1 cellular context compared by ENCODE assay signal in the genomic region with DNA sequence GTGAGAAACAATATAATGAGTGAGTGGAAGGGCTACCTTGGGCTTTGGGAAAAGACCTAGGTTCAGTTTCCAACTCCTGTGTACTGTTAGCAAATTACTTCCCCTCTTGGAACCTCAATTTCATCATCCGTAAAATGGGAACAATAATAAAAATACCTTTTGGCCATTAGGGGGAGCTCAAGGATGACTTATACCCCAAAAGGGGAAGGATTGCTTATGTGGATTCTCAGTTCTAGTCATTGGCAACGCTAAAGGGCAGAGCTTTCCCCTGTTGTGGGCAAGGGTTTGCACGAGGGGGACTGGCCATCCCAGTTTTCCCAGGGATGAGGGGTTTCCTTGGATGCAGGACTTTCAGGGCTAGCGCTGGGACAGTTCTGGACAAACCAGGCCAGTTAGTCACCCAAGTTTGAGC.
A peak's percentile ranks its signal among the peaks of the same experiment; 100 is the strongest.
TF ChIP-seq lines count a peak whose summit lies in the region.

No MANE protein-coding gene starts in this region.

TF ChIP-seq in GM12878, 131 proteins besides CTCF, POLR2A, EP300 and RAD21 (continued from another document):
- peak; percentile 99 for TF ChIP-seq SMARCA5 (IDR thresholded peaks at IDR 0.05)
- TF ChIP-seq IKZF1 (conservative IDR thresholded peaks at IDR 0.05), result peak; percentile 27; the same call in 1 of the 2 replicates
- TF ChIP-seq KDM1A (IDR thresholded peaks at IDR 0.05; ENCODE audit: borderline replicate concordance), result no peak
- 0 out of 2 replicates have a peak, but pooled peaks have one; percentile 42 for TF ChIP-seq ESRRA (IDR thresholded peaks at IDR 0.05; ENCODE audit: low read length)
- peak; percentile 86; the same call in 1 of the 2 replicates for TF ChIP-seq ZNF217 (IDR thresholded peaks at IDR 0.05)
- TF ChIP-seq YY1 (IDR thresholded peaks at IDR 0.05; ENCODE audit: low read depth, low read length), result 0 out of 2 replicates have a peak, but pooled peaks have one; percentile 21
- TF ChIP-seq RB1 (IDR thresholded peaks at IDR 0.05; ENCODE audit: borderline replicate concordance), result no peak
- TF ChIP-seq SKIL (IDR thresholded peaks at IDR 0.05; ENCODE audit: low read depth, poor library complexity, severe bottlenecking), result peak; percentile 31
- TF ChIP-seq SMC3 (IDR thresholded peaks at IDR 0.05; ENCODE audit: borderline replicate concordance, low read length), result peak; percentile 88
- peak; percentile 52; the same call in 1 of the 2 replicates for TF ChIP-seq LARP7 (IDR thresholded peaks at IDR 0.05)
